Comparison of ENCODE assay signal across 1 cellular context in the genomic region with DNA sequence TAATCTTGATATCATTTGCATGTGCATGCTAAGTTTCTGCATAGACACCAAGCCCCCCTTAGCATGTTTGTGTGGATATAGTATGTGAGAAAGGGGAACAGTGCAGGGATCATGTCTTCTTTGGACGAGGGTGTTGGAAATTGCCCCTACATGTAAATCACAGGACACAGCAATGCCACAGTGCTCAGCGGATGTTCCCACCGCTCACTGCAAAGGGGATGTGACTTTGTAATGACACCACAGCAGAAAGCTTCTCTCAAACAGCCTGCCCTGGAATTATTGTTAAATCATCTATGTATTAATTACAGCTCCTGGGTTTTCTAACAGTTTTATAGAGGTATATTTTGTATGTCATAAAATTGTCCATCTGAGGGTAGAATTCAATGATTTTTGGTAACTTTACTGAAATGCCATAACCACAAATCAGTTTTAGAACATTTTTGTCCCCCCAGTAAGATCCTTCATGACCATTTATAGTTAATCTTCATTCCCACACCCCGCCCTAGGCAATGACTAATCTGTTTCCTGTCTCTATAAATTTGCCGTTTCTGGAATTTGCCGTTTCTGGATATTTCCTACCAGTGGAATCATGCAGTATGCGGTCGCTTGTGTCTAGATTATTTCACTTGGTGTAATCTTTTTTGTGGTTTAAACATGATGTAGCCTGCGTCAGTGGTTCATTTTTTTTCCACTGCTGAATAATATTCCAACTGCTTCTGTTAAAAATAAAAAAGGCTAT.
TF ChIP-seq lines count a peak whose summit lies in the region.

No MANE protein-coding gene starts in this region.

TF ChIP-seq in IMR-90, 13 proteins besides CTCF, POLR2A, EP300 and RAD21 (continued from another document):
- TF ChIP-seq MAFK (IDR thresholded peaks at IDR 0.05; ENCODE audit: low read depth, low read length): peak; percentile 14; the same call in 1 of the 2 replicates
